ENCODE assay signal across 8 cellular contexts in genomic region chr12:55842681-55843429, GRCh38. TPM values are rescaled to one million over a fixed set of nuclear protein-coding genes. Genes with fewer than 3 reads are reported as not detected.
DNase-seq lines count a peak whose midpoint lies in the region; ATAC-seq and TF ChIP-seq lines count a peak whose summit lies in the region.

A gene with protein sequence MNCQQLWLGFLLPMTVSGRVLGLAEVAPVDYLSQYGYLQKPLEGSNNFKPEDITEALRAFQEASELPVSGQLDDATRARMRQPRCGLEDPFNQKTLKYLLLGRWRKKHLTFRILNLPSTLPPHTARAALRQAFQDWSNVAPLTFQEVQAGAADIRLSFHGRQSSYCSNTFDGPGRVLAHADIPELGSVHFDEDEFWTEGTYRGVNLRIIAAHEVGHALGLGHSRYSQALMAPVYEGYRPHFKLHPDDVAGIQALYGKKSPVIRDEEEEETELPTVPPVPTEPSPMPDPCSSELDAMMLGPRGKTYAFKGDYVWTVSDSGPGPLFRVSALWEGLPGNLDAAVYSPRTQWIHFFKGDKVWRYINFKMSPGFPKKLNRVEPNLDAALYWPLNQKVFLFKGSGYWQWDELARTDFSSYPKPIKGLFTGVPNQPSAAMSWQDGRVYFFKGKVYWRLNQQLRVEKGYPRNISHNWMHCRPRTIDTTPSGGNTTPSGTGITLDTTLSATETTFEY (minus strand): TSS chr12:55842936. CDS start chr12:55842830, 106 bp downstream.

- DNase-seq in KBM-7 = peak; percentile 47
- peak in 1 of 4 donors; percentile 42 for DNase-seq in body of pancreas
- DNase-seq in kidney tubule cell (ENCODE audit: low spot score) = peak; percentile 35
- no peak for DNase-seq in thyroid gland
- no peak for DNase-seq in NCI-H345 (lab: John Stamatoyannopoulos, UW)
- no peak for DNase-seq in effector memory CD4-positive, alpha-beta T cell
- DNase-seq in OCI-LY7 (ENCODE audit: low spot score) = no peak
- DNase-seq in NCI-H2107 treated with DMSO at 0.1 percent for 48 hours (lab: John Stamatoyannopoulos, UW; ENCODE audit: unreplicated experiment) = no peak

- H3K36me3 ChIP-seq in body of pancreas (replicated peaks in 1 of 2; ENCODE audit: insufficient read depth in 1 of 2, low read depth in 2 of 2) (no peaks in the 10 kb centered on the region), thyroid gland (no peaks in the 10 kb centered on the region), OCI-LY7 (ENCODE audit: insufficient read depth, low read length) (no peaks in the 10 kb centered on the region)
- H3K36me3 ChIP-seq in effector memory CD4-positive, alpha-beta T cell (ENCODE audit: control insufficient read depth, insufficient read depth, low read length) = no peaks in the 10 kb centered on the region

- H3K9me3 ChIP-seq in body of pancreas (no peaks in the 10 kb centered on the region), thyroid gland (no peaks in the 10 kb centered on the region), OCI-LY7 (ENCODE audit: low read length) (no peaks in the 10 kb centered on the region)
- no peaks in the 10 kb centered on the region for H3K9me3 ChIP-seq in effector memory CD4-positive, alpha-beta T cell (ENCODE audit: control insufficient read depth, low read length)

- no peaks in the 10 kb centered on the region for H3K79me2 ChIP-seq in OCI-LY7 (ENCODE audit: insufficient read depth, low read depth, low read length)

- intact Hi-C loops in body of pancreas (cut with DNase I) = no loop called here
- intact Hi-C loops in thyroid gland (cut with DNase I) = no loop called here
- intact Hi-C loops in OCI-LY7 (cut with micrococcal nuclease; ENCODE audit: unreplicated experiment) = no loop called here

- no peak within 1 kb of the TSS for H3K27ac ChIP-seq in body of pancreas
- peak within 1 kb of the TSS; percentile 21 to 50 (median 32) for H3K27ac ChIP-seq in thyroid gland
- no peak within 1 kb of the TSS for H3K27ac ChIP-seq in effector memory CD4-positive, alpha-beta T cell (ENCODE audit: insufficient read depth, low read length, poor library complexity, severe bottlenecking)
- H3K27ac ChIP-seq in OCI-LY7 (ENCODE audit: low read depth, low read length, poor library complexity, severe bottlenecking) = no peak within 1 kb of the TSS

- CTCF ChIA-PET in OCI-LY7 (lab: Charles Lee; ENCODE audit: unreplicated experiment) = no interaction called here

- 58 to 75% methylated on average over 7 to 10 of the region's 10 CpGs for WGBS in body of pancreas, 2 donors
- 61 to 63% methylated on average over 8 to 10 of the region's 10 CpGs for WGBS in thyroid gland, 2 donors

- BruUV-seq in OCI-LY7 (replicated peaks; lab: Mats Ljungman, UMichigan) = no TSS peak

- no peak within 1 kb of the TSS for H2AFZ ChIP-seq in OCI-LY7 (ENCODE audit: low read length)

- peak; percentile 55 for ATAC-seq in body of pancreas

- in situ Hi-C loops in KBM-7 (cut with MboI; ENCODE audit: low pct_unique_long_range_greater_than_20kb, low sequenced_read_pairs) = no loop called here

- H3K9me2 ChIP-seq in OCI-LY7 (ENCODE audit: insufficient read depth, low read length) = no peaks in the 10 kb centered on the region

- H3K4me1 ChIP-seq in body of pancreas = no peaks in the 10 kb centered on the region
- peaks cover 5 to 11% of the 10 kb centered on the region in 2 donors for H3K4me1 ChIP-seq in thyroid gland
- H3K4me1 ChIP-seq in effector memory CD4-positive, alpha-beta T cell (ENCODE audit: control insufficient read depth, insufficient read depth, low read length, poor library complexity, severe bottlenecking) = no peaks in the 10 kb centered on the region
- no peaks in the 10 kb centered on the region for H3K4me1 ChIP-seq in OCI-LY7 (ENCODE audit: insufficient read depth, low read length, poor library complexity, severe bottlenecking)

- H4K20me1 ChIP-seq in OCI-LY7 (ENCODE audit: insufficient read depth, low read length) = no peaks in the 10 kb centered on the region

- no peak within 1 kb of the TSS for H3K4me2 ChIP-seq in OCI-LY7 (ENCODE audit: low read length)

- TF ChIP-seq CTCF in body of pancreas (IDR thresholded peaks at IDR 0.05) = no peak
- no peak for TF ChIP-seq CTCF in thyroid gland (IDR thresholded peaks at IDR 0.05)
- TF ChIP-seq CTCF in OCI-LY7 (conservative IDR thresholded peaks at IDR 0.05; ENCODE audit: low read length) = no peak

- H3K4me3 ChIP-seq in body of pancreas (no peak within 1 kb of the TSS), thyroid gland (replicated peaks in 1 of 3) (peak within 1 kb of the TSS in 1 of 3 donors; percentile 13), OCI-LY7 (ENCODE audit: low read depth, low read length, poor library complexity, severe bottlenecking) (no peak within 1 kb of the TSS)
- H3K4me3 ChIP-seq in effector memory CD4-positive, alpha-beta T cell (ENCODE audit: insufficient read depth, low read depth, low read length, poor library complexity, severe bottlenecking) = no peak within 1 kb of the TSS

- TF ChIP-seq POLR2A in body of pancreas (IDR thresholded peaks at IDR 0.05) = peak in 2 of 3 donors; percentile 28 to 35
- no peak for TF ChIP-seq POLR2A in thyroid gland (IDR thresholded peaks at IDR 0.05)

- POLR2A ChIA-PET in OCI-LY7 (lab: Charles Lee) = no interaction called here

- H3K27me3 ChIP-seq in body of pancreas = no peaks in the 10 kb centered on the region
- H3K27me3 ChIP-seq in thyroid gland = no peaks in the 10 kb centered on the region
- H3K27me3 ChIP-seq in effector memory CD4-positive, alpha-beta T cell (replicated peaks; ENCODE audit: control insufficient read depth, insufficient read depth, low read length, poor library complexity, severe bottlenecking) = no peaks in the 10 kb centered on the region

RNA-seq across cellular contexts. Expression of the gene that starts here (rescaled TPM):
- 10 to 100 TPM in 1 of 2 donors, 1 to 10 TPM in 1; 3.4 to 23.4 TPM for total RNA-seq in body of pancreas
- 1 to 10 TPM; 2.3 to 4.2 (median 3.4) TPM for total RNA-seq in thyroid gland
- total RNA-seq in OCI-LY7 (2014; rRNA removed; shearing (Covaris generic)) = not detected in 2 replicates
- total RNA-seq in OCI-LY7 (2022) = not detected in 2 replicates

Comparison
In these comparisons a context has a peak if more than half of its experiments do, and no peak if none do; other contexts are left out.
1. DNase-seq: peak in KBM-7 (single experiment) and kidney tubule cell (single experiment); none in thyroid gland (0 of 2), NCI-H345 (single experiment), effector memory CD4-positive, alpha-beta T cell (0 of 3), OCI-LY7 (single experiment) and NCI-H2107 treated with DMSO at 0.1 percent for 48 hours (single experiment).
2. H3K27ac ChIP-seq: peak in thyroid gland (3 of 3); none in body of pancreas (0 of 4), effector memory CD4-positive, alpha-beta T cell (single experiment) and OCI-LY7 (single experiment).
3. POLR2A ChIP-seq: peak in body of pancreas (2 of 3); none in thyroid gland (0 of 2).